In genomic region chr1:207797229-207797973, GRCh38 we compare ENCODE assay signal across 8 cellular contexts. TPM values are rescaled to one million over a fixed set of nuclear protein-coding genes. Genes with fewer than 3 reads are reported as not detected.
A peak's percentile ranks its signal among the peaks of the same experiment; 100 is the strongest.
DNase-seq lines count a peak whose midpoint lies in the region; ATAC-seq and TF ChIP-seq lines count a peak whose summit lies in the region.

No MANE protein-coding gene starts in this region.

- peaks cover 40 to 48% (median 47%) of the 10 kb centered on the region in 3 donors for H3K4me1 Mint-ChIP-seq in T-cell

- peaks cover 24% of the 10 kb centered on the region for H3K36me3 Mint-ChIP-seq in T-cell

- peak; percentile 63 for DNase-seq in ELF-1 (ENCODE audit: low read depth, low spot score)
- DNase-seq in NCI-H1048 (lab: John Stamatoyannopoulos, UW) = peak; percentile 49
- DNase-seq in T-cell = peak; percentile 36 to 82 (median 70)
- DNase-seq in adrenal gland = peak; percentile 88 to 97 (median 93)
- DNase-seq in left ventricle myocardium inferior = peak; percentile 79
- DNase-seq in retinal pigment epithelial cell (ENCODE audit: low read depth) = peak; percentile 43

- intact Hi-C loops in adrenal gland (cut with DNase I) = loop anchor here in 1 of 2 donors (10.0 kb wide), 1 partner anchor 93 kb away; no protein-coding TSS in a partner anchor
- intact Hi-C loops in left ventricle myocardium inferior (cut with micrococcal nuclease) = no loop called here

- H3K27ac Mint-ChIP-seq in T-cell = peak overlapping the region; percentile 6 to 31

- peaks cover 0 to 30% of the 10 kb centered on the region in 2 experiments; a peak in 2 of 3 replicates for H3K36me3 ChIP-seq in HEK293 (ENCODE audit: control insufficient read depth in 2 of 2, insufficient read depth in 1 of 2, low read length in 2 of 2)
- peaks cover 0 to 39% of the 10 kb centered on the region in 2 donors for H3K36me3 ChIP-seq in adrenal gland (replicated peaks in 1 of 2)
- peaks cover 34% of the 10 kb centered on the region for H3K36me3 ChIP-seq in left ventricle myocardium inferior

- WGBS in adrenal gland, 4 donors = 43 to 48% (median 45%) methylated on average over 7 of the region's 7 CpGs

- H3K9me3 ChIP-seq in HEK293 (ENCODE audit: control insufficient read depth, insufficient read depth, low read depth, low read length) (no peaks in the 10 kb centered on the region), adrenal gland (replicated peaks in 1 of 3) (no peaks in the 10 kb centered on the region), left ventricle myocardium inferior (replicated peaks) (no peaks in the 10 kb centered on the region)

- POLR2A ChIA-PET in HEK293 (lab: Yijun Ruan, JAX) (interaction anchor here (0.6 to 0.8 kb wide), 5 partner anchors 10 to 672 kb away, joined by 3 to 6 read pairs (median 5); no protein-coding TSS in a partner anchor), T-cell (lab: Charles Lee) (interaction anchor here (0.5 to 0.9 kb wide), 5 partner anchors 18 to 105 kb away, joined by 3 to 7 read pairs (median 4); no protein-coding TSS in a partner anchor)

- H3K4me3 ChIP-seq in HEK293 (ENCODE audit: low read depth, low read length) (no peak overlapping the region), adrenal gland (no peak overlapping the region), left ventricle myocardium inferior (no peak overlapping the region), retinal pigment epithelial cell (ENCODE audit: low read length) (no peak overlapping the region)

- TF ChIP-seq POLR2A in adrenal gland (IDR thresholded peaks at IDR 0.05) = no peak

- H3K27me3 ChIP-seq in adrenal gland (no peaks in the 10 kb centered on the region), left ventricle myocardium inferior (ENCODE audit: low read depth) (no peaks in the 10 kb centered on the region)

- peak overlapping the region in 1 of 3 donors; percentile 49 for H3K4me3 Mint-ChIP-seq in T-cell

- ATAC-seq in T-cell (replicated peaks in 1 of 4) = peak; percentile 75 to 82 (median 78)
- no peak for ATAC-seq in HG03139 (IDR thresholded peaks at IDR 0.05; ENCODE audit: unreplicated experiment)

- CTCF ChIA-PET in HEK293 (lab: Yijun Ruan, JAX) (interaction anchor here (0.5 to 3.3 kb wide), 58 partner anchors 9 to 1800 kb away, joined by 3 to 54 read pairs (median 4); partner anchors contain the start of gene CD46), T-cell (lab: Charles Lee) (interaction anchor here (0.6 to 2.0 kb wide), 37 partner anchors 11 to 1170 kb away, joined by 3 to 12 read pairs (median 4); no protein-coding TSS in a partner anchor)

- TF ChIP-seq CTCF in HEK293 (tag by site-specific recombination; IDR thresholded peaks at IDR 0.05) = peak; percentile 66
- peak; percentile 63 to 94 (median 82) for TF ChIP-seq CTCF in adrenal gland (IDR thresholded peaks at IDR 0.05)
- TF ChIP-seq CTCF in left ventricle myocardium inferior (IDR thresholded peaks at IDR 0.05; ENCODE audit: borderline replicate concordance) = peak; percentile 87
- TF ChIP-seq CTCF in retinal pigment epithelial cell (conservative IDR thresholded peaks at IDR 0.05; ENCODE audit: low read depth, low read length) = peak; percentile 77

- no peak overlapping the region for H3K27ac ChIP-seq in HEK293 (ENCODE audit: extremely low read depth, low read depth, low read length)
- H3K27ac ChIP-seq in adrenal gland = peak overlapping the region in 3 of 5 donors; percentile 35 to 66 (median 41)
- H3K27ac ChIP-seq in left ventricle myocardium inferior (replicated peaks) = peak overlapping the region; percentile 55

- no peaks in the 10 kb centered on the region for H3K9me3 Mint-ChIP-seq in T-cell

- H3K4me1 ChIP-seq in HEK293 (ENCODE audit: control insufficient read depth, insufficient read depth, low read length) = no peaks in the 10 kb centered on the region; the same call in 1 of the 2 replicates
- peaks cover 3 to 4% of the 10 kb centered on the region in 2 donors for H3K4me1 ChIP-seq in adrenal gland (replicated peaks in 1 of 2)
- H3K4me1 ChIP-seq in left ventricle myocardium inferior = peaks cover 23% of the 10 kb centered on the region

- H3K27me3 Mint-ChIP-seq in T-cell = no peaks in the 10 kb centered on the region

TF ChIP-seq in HEK293, 187 proteins besides CTCF, POLR2A, EP300 and RAD21 (continues in another document):
- TF ChIP-seq GLIS2 (tag by site-specific recombination; IDR thresholded peaks at IDR 0.05) (no peak), ZFP41 (tag by site-specific recombination; IDR thresholded peaks at IDR 0.05; ENCODE audit: borderline replicate concordance) (no peak), ZNF670 (tag by site-specific recombination; IDR thresholded peaks at IDR 0.05; ENCODE audit: low read depth) (no peak), ZNF624 (tag by site-specific recombination; IDR thresholded peaks at IDR 0.05) (no peak), ZEB2 (tag by site-specific recombination; IDR thresholded peaks at IDR 0.05) (0 out of 2 replicates have a peak, but pooled peaks have one; percentile 26), ZNF654 (tag by site-specific recombination; IDR thresholded peaks at IDR 0.05; ENCODE audit: low read depth) (peak; percentile 90), ZNF777 (tag by site-specific recombination; IDR thresholded peaks at IDR 0.05; ENCODE audit: borderline replicate concordance) (no peak), ZNF132 (tag by site-specific recombination; IDR thresholded peaks at IDR 0.05; ENCODE audit: borderline replicate concordance) (no peak), INSM2 (tag by site-specific recombination; IDR thresholded peaks at IDR 0.05) (no peak), ZBTB17 (tag by site-specific recombination; IDR thresholded peaks at IDR 0.05) (peak; percentile 25; the same call in 1 of the 2 replicates), ZNF501 (tag by site-specific recombination; IDR thresholded peaks at IDR 0.05) (0 out of 2 replicates have a peak, but pooled peaks have one; percentile 27), ZNF645 (tag by site-specific recombination; IDR thresholded peaks at IDR 0.05) (no peak)
- TF ChIP-seq, protein P1, sequence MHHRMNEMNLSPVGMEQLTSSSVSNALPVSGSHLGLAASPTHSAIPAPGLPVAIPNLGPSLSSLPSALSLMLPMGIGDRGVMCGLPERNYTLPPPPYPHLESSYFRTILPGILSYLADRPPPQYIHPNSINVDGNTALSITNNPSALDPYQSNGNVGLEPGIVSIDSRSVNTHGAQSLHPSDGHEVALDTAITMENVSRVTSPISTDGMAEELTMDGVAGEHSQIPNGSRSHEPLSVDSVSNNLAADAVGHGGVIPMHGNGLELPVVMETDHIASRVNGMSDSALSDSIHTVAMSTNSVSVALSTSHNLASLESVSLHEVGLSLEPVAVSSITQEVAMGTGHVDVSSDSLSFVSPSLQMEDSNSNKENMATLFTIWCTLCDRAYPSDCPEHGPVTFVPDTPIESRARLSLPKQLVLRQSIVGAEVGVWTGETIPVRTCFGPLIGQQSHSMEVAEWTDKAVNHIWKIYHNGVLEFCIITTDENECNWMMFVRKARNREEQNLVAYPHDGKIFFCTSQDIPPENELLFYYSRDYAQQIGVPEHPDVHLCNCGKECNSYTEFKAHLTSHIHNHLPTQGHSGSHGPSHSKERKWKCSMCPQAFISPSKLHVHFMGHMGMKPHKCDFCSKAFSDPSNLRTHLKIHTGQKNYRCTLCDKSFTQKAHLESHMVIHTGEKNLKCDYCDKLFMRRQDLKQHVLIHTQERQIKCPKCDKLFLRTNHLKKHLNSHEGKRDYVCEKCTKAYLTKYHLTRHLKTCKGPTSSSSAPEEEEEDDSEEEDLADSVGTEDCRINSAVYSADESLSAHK (tag by site-specific recombination; IDR thresholded peaks at IDR 0.05) = no peak
- TF ChIP-seq, protein P2, sequence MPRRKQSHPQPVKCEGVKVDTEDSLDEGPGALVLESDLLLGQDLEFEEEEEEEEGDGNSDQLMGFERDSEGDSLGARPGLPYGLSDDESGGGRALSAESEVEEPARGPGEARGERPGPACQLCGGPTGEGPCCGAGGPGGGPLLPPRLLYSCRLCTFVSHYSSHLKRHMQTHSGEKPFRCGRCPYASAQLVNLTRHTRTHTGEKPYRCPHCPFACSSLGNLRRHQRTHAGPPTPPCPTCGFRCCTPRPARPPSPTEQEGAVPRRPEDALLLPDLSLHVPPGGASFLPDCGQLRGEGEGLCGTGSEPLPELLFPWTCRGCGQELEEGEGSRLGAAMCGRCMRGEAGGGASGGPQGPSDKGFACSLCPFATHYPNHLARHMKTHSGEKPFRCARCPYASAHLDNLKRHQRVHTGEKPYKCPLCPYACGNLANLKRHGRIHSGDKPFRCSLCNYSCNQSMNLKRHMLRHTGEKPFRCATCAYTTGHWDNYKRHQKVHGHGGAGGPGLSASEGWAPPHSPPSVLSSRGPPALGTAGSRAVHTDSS (tag by site-specific recombination; IDR thresholded peaks at IDR 0.05) = no peak

RNA-seq across cellular contexts. Expression of gene CD46, which starts 45.5 kb away (rescaled TPM):
- 100 to 1,000 TPM; 123 to 152 (median 145) TPM for total RNA-seq in T-cell
- total RNA-seq in adrenal gland = 100 to 1,000 TPM; 325 to 618 (median 520) TPM
- polyA plus RNA-seq in adrenal gland = 100 to 1,000 TPM in 2 of 3 donors, 10 to 100 TPM in 1; 94.9 to 407 (median 187) TPM
- 105 TPM for total RNA-seq in left ventricle myocardium inferior

Comparison
In these comparisons a context has a peak if more than half of its experiments do, and no peak if none do; other contexts are left out.
1. DNase-seq: peak in every context shown above with its lines; median percentile 93 in adrenal gland; 79 in left ventricle myocardium inferior; 70 in T-cell; 63 in ELF-1; 49 in NCI-H1048; 43 in retinal pigment epithelial cell.